19 cellular contexts compared by ENCODE assay signal in genomic region chr9:121218357-121219027, GRCh38. TPM values are rescaled to one million over a fixed set of nuclear protein-coding genes. Genes with fewer than 3 reads are reported as not detected.
DNase-seq lines count a peak whose midpoint lies in the region; ATAC-seq, FAIRE-seq and TF ChIP-seq lines count a peak whose summit lies in the region.
"Had no signal": no experiment of that assay in that cellular context is flagged by ENCODE, and none has a peak within 500 bp of the region (broad histone marks: within the 10 kb centered on the region; RNA-seq: fewer than 3 reads in every experiment).

No MANE protein-coding gene starts in this region.

- TF ChIP-seq RAD21 in GM12878 (IDR thresholded peaks at IDR 0.05; ENCODE audit: insufficient read depth, low read depth, low read length), result no peak

- FAIRE-seq in GM12878 (lab: Jason Lieb, UNC), result no peak

- no peak overlapping the region for H2AFZ ChIP-seq in GM12878 (ENCODE audit: control insufficient read depth, low read depth, low read length)

- no peaks in the 10 kb centered on the region for H3K9me3 ChIP-seq in GM12878 (replicated peaks; ENCODE audit: control insufficient read depth, insufficient read depth, low read length)
- H3K9me3 ChIP-seq: BE2C, HAP-1, SJSA1 had no signal

- H3K4me3 ChIP-seq in GM12878 (no peak overlapping the region), H7 (ENCODE audit: insufficient read depth, low read depth, low read length) (no peak overlapping the region)
- H3K4me3 ChIP-seq: HAP-1, SJSA1 had no signal

- no peak for ATAC-seq in natural killer cell treated with Interleukin-12 subunit alpha and Interleukin-12 subunit beta and Interleukin-15 and Interleukin-18, amount 100 ng/mL, for 72 hours
- ATAC-seq in natural killer cell, result no peak
- peak; percentile 26 for ATAC-seq in HG03060 (IDR thresholded peaks at IDR 0.05; ENCODE audit: low read depth, unreplicated experiment)
- ATAC-seq in GM12878, result peak; percentile 74
- ATAC-seq in stimulated activated naive B cell treated with anti-CD40 and anti-IgM and Interleukin-4, amounts not matched to agents 10 μg/mL and 1 μg/mL and 100 μg/mL, for 72 hours (replicated peaks), result no peak

- H3K27me3 ChIP-seq in GM12878 (replicated peaks in 1 of 2; ENCODE audit: control insufficient read depth in 2 of 2, insufficient read depth in 2 of 2, low read length in 1 of 2) (no peaks in the 10 kb centered on the region), H7 (ENCODE audit: control insufficient read depth, insufficient read depth, low read length) (no peaks in the 10 kb centered on the region)
- H3K27me3 ChIP-seq: SJSA1 had no signal

- SMC1A ChIA-PET in GM12878 (lab: Charles Lee; ENCODE audit: uncharacterized antibody, unreplicated experiment), result interaction anchor here (0.8 to 2.4 kb wide), 12 partner anchors 9 to 181 kb away, joined by 3 to 11 read pairs (median 4); no protein-coding TSS in a partner anchor

- 2% methylated on average over 8 of the region's 8 CpGs for WGBS in GM12878 (ENCODE audit: insufficient coverage, insufficient replicate concordance, low lambda C conversion rate, missing lambda C conversion rate)

- in situ Hi-C loops in GM12878 (cut with MboI), result loop anchor here (5.0 kb wide), 2 partner anchors 99 to 179 kb away; no protein-coding TSS in a partner anchor

- TF ChIP-seq POLR2A in GM12878 (IDR thresholded peaks at IDR 0.05; ENCODE audit: low read depth, low read length), result no peak

- no peak for TF ChIP-seq EP300 in GM12878 (IDR thresholded peaks at IDR 0.05; ENCODE audit: borderline replicate concordance in 1 of 2, control insufficient read depth in 1 of 2, low read depth in 2 of 2, low read length in 2 of 2)

- no peak overlapping the region for H3K4me2 ChIP-seq in GM12878 (ENCODE audit: control insufficient read depth, insufficient read depth)

- no TSS peak for BruUV-seq in GM12878 (replicated peaks; lab: Mats Ljungman, UMichigan)

- no peak overlapping the region for H3K9ac ChIP-seq in GM12878 (ENCODE audit: control insufficient read depth, insufficient read depth, low read length)

- POLR2A ChIA-PET in GM12878 (lab: Charles Lee), result interaction anchor here (0.6 to 1.0 kb wide), 4 partner anchors 8 to 328 kb away, joined by 3 to 6 read pairs (median 6); no protein-coding TSS in a partner anchor

- no peak overlapping the region for H3K27ac Mint-ChIP-seq in natural killer cell treated with Interleukin-12 subunit alpha and Interleukin-12 subunit beta and Interleukin-15 and Interleukin-18, amount 100 ng/mL, for 72 hours
- H3K27ac Mint-ChIP-seq in natural killer cell (no peak overlapping the region), immature natural killer cell (no peak overlapping the region)
- peak overlapping the region; percentile 27 for H3K27ac Mint-ChIP-seq in stimulated activated naive B cell treated with anti-CD40 and anti-IgM and Interleukin-4, amounts not matched to agents 10 μg/mL and 1 μg/mL and 100 μg/mL, for 72 hours
- H3K27ac Mint-ChIP-seq: CD4-positive, alpha-beta memory T cell had no signal

- H3K4me3 Mint-ChIP-seq in natural killer cell treated with Interleukin-12 subunit alpha and Interleukin-12 subunit beta and Interleukin-15 and Interleukin-18, amount 100 ng/mL, for 72 hours, result peak overlapping the region; percentile 34
- H3K4me3 Mint-ChIP-seq in natural killer cell (no peak overlapping the region), immature natural killer cell (no peak overlapping the region)
- no peak overlapping the region for H3K4me3 Mint-ChIP-seq in stimulated activated naive B cell treated with anti-CD40 and anti-IgM and Interleukin-4, amounts not matched to agents 10 μg/mL and 1 μg/mL and 100 μg/mL, for 72 hours
- H3K4me3 Mint-ChIP-seq: CD4-positive, alpha-beta memory T cell had no signal

- TF ChIP-seq CTCF in natural killer cell (IDR thresholded peaks at IDR 0.05) (no peak), GM12878 (IDR thresholded peaks at IDR 0.05 in 2 of 3, conservative IDR thresholded peaks at IDR 0.05 in 1 of 3; ENCODE audit: control insufficient read depth in 2 of 3, extremely low read depth in 1 of 3, insufficient read depth in 1 of 3, low read depth in 3 of 3, low read length in 3 of 3) (no peak)

- no peaks in the 10 kb centered on the region for H4K20me1 ChIP-seq in GM12878 (ENCODE audit: control insufficient read depth, insufficient read depth)

- no peaks in the 10 kb centered on the region for H3K9me3 Mint-ChIP-seq in natural killer cell treated with Interleukin-12 subunit alpha and Interleukin-12 subunit beta and Interleukin-15 and Interleukin-18, amount 100 ng/mL, for 72 hours
- H3K9me3 Mint-ChIP-seq in natural killer cell (no peaks in the 10 kb centered on the region), immature natural killer cell (no peaks in the 10 kb centered on the region)
- H3K9me3 Mint-ChIP-seq in stimulated activated naive B cell treated with anti-CD40 and anti-IgM and Interleukin-4, amounts not matched to agents 10 μg/mL and 1 μg/mL and 100 μg/mL, for 72 hours, result no peaks in the 10 kb centered on the region
- H3K9me3 Mint-ChIP-seq: CD4-positive, alpha-beta memory T cell had no signal

- CTCF ChIA-PET in GM12878 (lab: Yijun Ruan, JAX), result interaction anchor here (0.8 to 1.4 kb wide), 7 partner anchors 13 to 237 kb away, joined by 3 to 6 read pairs (median 3); partner anchors contain the start of gene RAB14

- no peak overlapping the region for H3K27ac ChIP-seq in GM12878 (ENCODE audit: control insufficient read depth, insufficient read depth)
- H3K27ac ChIP-seq: SJSA1 had no signal

- peaks cover 10% of the 10 kb centered on the region for H3K4me1 ChIP-seq in GM12878 (ENCODE audit: control insufficient read depth, insufficient read depth, low read length)

- no peak for DNase-seq in natural killer cell treated with Interleukin-12 subunit alpha and Interleukin-12 subunit beta and Interleukin-15 and Interleukin-18, amount 100 ng/mL, for 72 hours (ENCODE audit: low spot score)
- DNase-seq in natural killer cell, result no peak
- DNase-seq in GM12878 (ENCODE audit: low read depth, low spot score), result no peak
- no peak for DNase-seq in stimulated activated naive B cell treated with anti-CD40 and anti-IgM and Interleukin-4, amounts not matched to agents 10 μg/mL and 1 μg/mL and 100 μg/mL, for 72 hours
- no peak for DNase-seq in immature natural killer cell
- DNase-seq in NCI-H187 treated with DMSO at 0.1 percent for 48 hours (lab: John Stamatoyannopoulos, UW), result no peak
- no peak for DNase-seq in H7
- DNase-seq: 8988T; BE2C; Calu3; CD4-positive, alpha-beta memory T cell; KBM-7; NCI-H1436 treated with DMSO at 0.1 percent for 48 hours; NCI-H2081; NCI-H748 treated with DMSO at 0.1 percent for 48 hours; OCI-M1 had no signal

- intact Hi-C loops in natural killer cell (cut with micrococcal nuclease), result no loop called here
- intact Hi-C loops in GM12878 (cut with micrococcal nuclease; ENCODE audit: unreplicated experiment), result no loop called here

- RAD21 ChIA-PET in GM12878 (lab: Charles Lee; ENCODE audit: unreplicated experiment), result interaction anchor here (0.7 to 1.0 kb wide), 2 partner anchors 16 to 163 kb away, joined by 3 read pairs; no protein-coding TSS in a partner anchor

- H3K36me3 ChIP-seq in GM12878 (ENCODE audit: control insufficient read depth in 2 of 2, insufficient read depth in 2 of 2, low read length in 1 of 2) (no peaks in the 10 kb centered on the region), H7 (replicated peaks; ENCODE audit: control insufficient read depth, insufficient read depth, low read length) (no peaks in the 10 kb centered on the region)
- H3K36me3 ChIP-seq: BE2C, HAP-1, SJSA1 had no signal

- peaks cover 14 to 20% of the 10 kb centered on the region in 2 donors for H3K4me1 Mint-ChIP-seq in natural killer cell treated with Interleukin-12 subunit alpha and Interleukin-12 subunit beta and Interleukin-15 and Interleukin-18, amount 100 ng/mL, for 72 hours (ENCODE audit: low read depth in 2 of 2)
- peaks cover 5% of the 10 kb centered on the region in 2 donors for H3K4me1 Mint-ChIP-seq in natural killer cell
- H3K4me1 Mint-ChIP-seq in stimulated activated naive B cell treated with anti-CD40 and anti-IgM and Interleukin-4, amounts not matched to agents 10 μg/mL and 1 μg/mL and 100 μg/mL, for 72 hours, result peaks cover 21 to 46% of the 10 kb centered on the region in 2 donors
- H3K4me1 Mint-ChIP-seq in immature natural killer cell, result peaks cover 4 to 11% of the 10 kb centered on the region in 2 donors

- H3K36me3 Mint-ChIP-seq in natural killer cell treated with Interleukin-12 subunit alpha and Interleukin-12 subunit beta and Interleukin-15 and Interleukin-18, amount 100 ng/mL, for 72 hours, result peaks cover 6% of the 10 kb centered on the region
- no peaks in the 10 kb centered on the region for H3K36me3 Mint-ChIP-seq in natural killer cell
- peaks cover 26 to 40% of the 10 kb centered on the region in 2 donors for H3K36me3 Mint-ChIP-seq in stimulated activated naive B cell treated with anti-CD40 and anti-IgM and Interleukin-4, amounts not matched to agents 10 μg/mL and 1 μg/mL and 100 μg/mL, for 72 hours
- H3K36me3 Mint-ChIP-seq in immature natural killer cell, result peaks cover 4 to 13% (median 9%) of the 10 kb centered on the region in 3 donors

- no peaks in the 10 kb centered on the region for H3K79me2 ChIP-seq in GM12878 (ENCODE audit: control insufficient read depth, insufficient read depth, low read length)

- H3K27me3 Mint-ChIP-seq in natural killer cell treated with Interleukin-12 subunit alpha and Interleukin-12 subunit beta and Interleukin-15 and Interleukin-18, amount 100 ng/mL, for 72 hours, result no peaks in the 10 kb centered on the region
- no peaks in the 10 kb centered on the region for H3K27me3 Mint-ChIP-seq in natural killer cell (ENCODE audit: low read depth in 2 of 2)
- no peaks in the 10 kb centered on the region for H3K27me3 Mint-ChIP-seq in stimulated activated naive B cell treated with anti-CD40 and anti-IgM and Interleukin-4, amounts not matched to agents 10 μg/mL and 1 μg/mL and 100 μg/mL, for 72 hours
- peaks cover 0 to 2% (median 1%) of the 10 kb centered on the region in 3 donors for H3K27me3 Mint-ChIP-seq in immature natural killer cell (ENCODE audit: low read depth in 3 of 3)
- H3K27me3 Mint-ChIP-seq: CD4-positive, alpha-beta memory T cell had no signal

RNA-seq across cellular contexts. Expression of gene RAB14, which starts 16.8 kb away (rescaled TPM):
- total RNA-seq in natural killer cell treated with Interleukin-12 subunit alpha and Interleukin-12 subunit beta and Interleukin-15 and Interleukin-18, amount 100 ng/mL, for 72 hours, result 10 to 100 TPM; 40.6 to 73.8 TPM
- 10 to 100 TPM; 46.2 to 67.6 (median 57.3) TPM for total RNA-seq in natural killer cell
- 35.6 and 36.7 TPM in 2 replicates for total RNA-seq in GM12878 (2013; cell fraction: nucleolus; rRNA removed)
- 16.9 and 21.0 TPM in 2 replicates for total RNA-seq in GM12878 (2014; rRNA removed)
- total RNA-seq in GM12878 (2014; rRNA removed; fragmentation: Illumina TruSeq; extraction: Trizol), result 24.9 and 25.7 TPM in 2 replicates
- 46.7 and 51.1 TPM in 2 replicates for total RNA-seq in GM12878 (2021)
- polyA plus RNA-seq in GM12878 (2011; ENCODE audit: low read depth), result 14.7 TPM
- polyA plus RNA-seq in GM12878 (2011; rRNA removed), result 23.7 and 32.9 TPM in 2 replicates
- 9.2 and 15.0 TPM in 2 replicates for polyA plus RNA-seq in GM12878 (2011; cell fraction: cytosol; rRNA removed)
- 22.0 and 23.5 TPM in 2 replicates for polyA plus RNA-seq in GM12878 (2011; cell fraction: nucleus; rRNA removed)
- polyA plus RNA-seq in GM12878 (2012), result 20.5 and 29.2 TPM in 2 replicates
- polyA plus RNA-seq in GM12878 (2014; fragmentation: Illumina TruSeq; extraction: Trizol), result 40.8 and 48.7 TPM in 2 replicates
- 10 to 100 TPM; 21.3 to 26.0 TPM for polyA plus RNA-seq in GM12878 (2014; fragmentation: Nextera tagmentation; extraction: Ambion mirVana)
- 15.2 and 16.7 TPM in 2 replicates for polyA plus RNA-seq in GM12878 (2014; rRNA removed)
- polyA plus RNA-seq in GM12878 (2016; fragmentation: Nextera tagmentation; extraction: Ambion mirVana), result 10 to 100 TPM; 57.4 to 59.9 TPM
- 12.1 and 15.5 TPM in 2 replicates for polyA minus RNA-seq in GM12878 (2011; rRNA and poly(A)+ RNA removed)
- polyA minus RNA-seq in GM12878 (2011; cell fraction: cytosol; rRNA and poly(A)+ RNA removed), result 8.8 and 10.2 TPM in 2 replicates
- 16.1 and 26.0 TPM in 2 replicates for polyA minus RNA-seq in GM12878 (2011; cell fraction: nucleus; rRNA and poly(A)+ RNA removed)
- 10 to 100 TPM; 28.2 to 44.9 (median 36.0) TPM for polyA plus RNA-seq in immature natural killer cell
- total RNA-seq in H7 (2014; rRNA removed; shearing (Covaris generic)), result 19.5 and 22.1 TPM in 2 replicates

RNA-seq across cellular contexts. Expression of gene GSN, which starts 49.5 kb away (rescaled TPM):
- total RNA-seq in natural killer cell treated with Interleukin-12 subunit alpha and Interleukin-12 subunit beta and Interleukin-15 and Interleukin-18, amount 100 ng/mL, for 72 hours, result 10 to 100 TPM in 1 of 2 donors, 1 to 10 TPM in 1; 9.4 to 40.9 TPM
- total RNA-seq in natural killer cell (100 to 1,000 TPM in 2 of 3 donors, 10 to 100 TPM in 1; 92.9 to 103 (median 103) TPM), GM12878 (2014; rRNA removed) (6.3 and 8.1 TPM in 2 replicates), GM12878 (2014; rRNA removed; fragmentation: Illumina TruSeq; extraction: Trizol) (5.1 and 5.9 TPM in 2 replicates), GM12878 (2021) (6.5 and 7.7 TPM in 2 replicates)
- total RNA-seq in GM12878 (2013; cell fraction: nucleolus; rRNA removed), result 13.7 and 17.1 TPM in 2 replicates
- polyA plus RNA-seq in GM12878 (2011; ENCODE audit: low read depth), result 4.3 TPM
- polyA plus RNA-seq in GM12878 (2011; rRNA removed) (6.1 and 7.8 TPM in 2 replicates), GM12878 (2014; fragmentation: Illumina TruSeq; extraction: Trizol) (3.9 and 6.5 TPM in 2 replicates), GM12878 (2014; fragmentation: Nextera tagmentation; extraction: Ambion mirVana) (under 1 TPM; 0.66 to 0.84 TPM), GM12878 (2014; rRNA removed) (9.2 and 9.8 TPM in 2 replicates), GM12878 (2016; fragmentation: Nextera tagmentation; extraction: Ambion mirVana) (1 to 10 TPM; 5.2 to 6.1 TPM), immature natural killer cell (100 to 1,000 TPM; 199 to 325 (median 226) TPM)
- polyA plus RNA-seq in GM12878 (2011; cell fraction: cytosol; rRNA removed), result 8.4 and 11.9 TPM in 2 replicates
- 22.8 and 23.2 TPM in 2 replicates for polyA plus RNA-seq in GM12878 (2011; cell fraction: nucleus; rRNA removed)
- 8.2 and 11.0 TPM in 2 replicates for polyA plus RNA-seq in GM12878 (2012)
- polyA minus RNA-seq in GM12878 (2011; rRNA and poly(A)+ RNA removed), result 11.2 and 16.5 TPM in 2 replicates
- polyA minus RNA-seq in GM12878 (2011; cell fraction: cytosol; rRNA and poly(A)+ RNA removed), result 4.4 and 4.6 TPM in 2 replicates
- 11.7 and 18.0 TPM in 2 replicates for polyA minus RNA-seq in GM12878 (2011; cell fraction: nucleus; rRNA and poly(A)+ RNA removed)
- total RNA-seq in H7 (2014; rRNA removed; shearing (Covaris generic)), result 73.0 and 78.5 TPM in 2 replicates

Comparison
In these comparisons a context has a peak if more than half of its experiments do, and no peak if none do; other contexts are left out.
1. ATAC-seq: peak in HG03060 (single experiment) and GM12878 (single experiment); none in natural killer cell treated with Interleukin-12 subunit alpha and Interleukin-12 subunit beta and Interleukin-15 and Interleukin-18, amount 100 ng/mL, for 72 hours (0 of 2), natural killer cell (0 of 3) and stimulated activated naive B cell treated with anti-CD40 and anti-IgM and Interleukin-4, amounts not matched to agents 10 μg/mL and 1 μg/mL and 100 μg/mL, for 72 hours (0 of 2).